Comparison of ENCODE assay signal across 8 cellular contexts in genomic region chr12:124479680-124480468, GRCh38.
DNase-seq lines count a peak whose midpoint lies in the region; ATAC-seq and TF ChIP-seq lines count a peak whose summit lies in the region.

No MANE protein-coding gene starts in this region.

- no peak for TF ChIP-seq CTCF in foreskin keratinocyte (conservative IDR thresholded peaks at IDR 0.05)

- no peaks in the 10 kb centered on the region for H3K9me3 ChIP-seq in HUES6 (ENCODE audit: control insufficient read depth, insufficient read depth, low read depth, low read length)

- no peak overlapping the region for H3K9ac ChIP-seq in HUES6 (ENCODE audit: low read length)

- H3K4me3 ChIP-seq in HUES6 (ENCODE audit: low read depth, low read length) = no peak overlapping the region

- H3K36me3 ChIP-seq in HUES6 (ENCODE audit: control insufficient read depth, insufficient read depth, low read length) = peaks cover 63% of the 10 kb centered on the region

- H3K27me3 ChIP-seq in HUES6 (ENCODE audit: control insufficient read depth, insufficient read depth, low read length) (no peaks in the 10 kb centered on the region), foreskin keratinocyte (no peaks in the 10 kb centered on the region)

- DNase-seq in NCI-H2171 treated with DMSO at 0.1 percent for 48 hours (lab: John Stamatoyannopoulos, UW) (peak; percentile 22), NCI-H2171 (lab: John Stamatoyannopoulos, UW) (no peak), foreskin keratinocyte (no peak), substantia nigra (lab: John Stamatoyannopoulos, UW) (peak in 2 of 49 donors; percentile 18 to 81), HPDE6-E6E7 (ENCODE audit: extremely low spot score) (no peak), NCI-H2107 treated with DMSO at 0.1 percent for 48 hours (lab: John Stamatoyannopoulos, UW; ENCODE audit: unreplicated experiment) (no peak), NCI-H2196 treated with DMSO at 0.1 percent for 48 hours (lab: John Stamatoyannopoulos, UW; ENCODE audit: unreplicated experiment) (no peak)

- peak; percentile 6 for ATAC-seq in foreskin keratinocyte

- H3K27ac ChIP-seq in HUES6 (ENCODE audit: low read depth, low read length) = peak overlapping the region; percentile 43; the same call in 1 of the 2 replicates
- H3K27ac ChIP-seq in foreskin keratinocyte = no peak overlapping the region
- peak overlapping the region; percentile 70 for H3K27ac ChIP-seq in substantia nigra (ENCODE audit: low read depth, low read length, poor library complexity, severe bottlenecking)

- H3K4me1 ChIP-seq in HUES6 (ENCODE audit: control insufficient read depth, insufficient read depth, low read length) = peaks cover 11% of the 10 kb centered on the region; the same call in 1 of the 2 replicates
- no peaks in the 10 kb centered on the region for H3K4me1 ChIP-seq in foreskin keratinocyte
